1 cellular context compared by ENCODE assay signal in genomic region chr10:74813860-74814259, GRCh38.
TF ChIP-seq lines count a peak whose summit lies in the region.

No MANE protein-coding gene starts in this region.

TF ChIP-seq in H1, 55 proteins besides CTCF, POLR2A, EP300 and RAD21:
- TF ChIP-seq ZNF274 (IDR thresholded peaks at IDR 0.05; ENCODE audit: borderline replicate concordance, extremely low read depth, low read length) (no peak), SP4 (IDR thresholded peaks at IDR 0.05; ENCODE audit: low read length) (no peak), EGR1 (IDR thresholded peaks at IDR 0.05; ENCODE audit: borderline replicate concordance, low read depth, low read length) (no peak), PHF8 (conservative IDR thresholded peaks at IDR 0.05; ENCODE audit: low read depth, low read length) (no peak), EZH2 (IDR thresholded peaks at IDR 0.05; ENCODE audit: low read depth, low read length, severe bottlenecking) (no peak), TBP (IDR thresholded peaks at IDR 0.05; ENCODE audit: low read depth, low read length) (no peak), CREB1 (IDR thresholded peaks at IDR 0.05) (no peak), SIX5 (IDR thresholded peaks at IDR 0.05; ENCODE audit: low read depth, low read length) (no peak), JUND (IDR thresholded peaks at IDR 0.05; ENCODE audit: low read length) (no peak), GABPA (IDR thresholded peaks at IDR 0.05; ENCODE audit: borderline replicate concordance, insufficient read depth, low read length) (no peak), CEBPB (IDR thresholded peaks at IDR 0.05; ENCODE audit: low read depth, low read length) (no peak), CHD2 (IDR thresholded peaks at IDR 0.05; ENCODE audit: low read length) (no peak), MAFK (IDR thresholded peaks at IDR 0.05; ENCODE audit: low read depth, low read length) (no peak)
